23 cellular contexts compared by ENCODE assay signal in genomic region chr11:87239001-87239400, GRCh38.
DNase-seq lines count a peak whose midpoint lies in the region; TF ChIP-seq lines count a peak whose summit lies in the region.
"Had no signal": no experiment of that assay in that cellular context is flagged by ENCODE, and none has a peak within 500 bp of the region (broad histone marks: within the 10 kb centered on the region; RNA-seq: fewer than 3 reads in every experiment).

No MANE protein-coding gene starts in this region.

- in situ Hi-C loops in KBM-7 (cut with MboI; ENCODE audit: low pct_unique_long_range_greater_than_20kb, low sequenced_read_pairs) = no loop called here

- H3K4me1 ChIP-seq in A673 (ENCODE audit: insufficient read depth, low read length, poor library complexity, severe bottlenecking) (peaks cover 30% of the 10 kb centered on the region), left ventricle myocardium inferior (peaks cover 15% of the 10 kb centered on the region)

- no peak for DNase-seq in A673 (ENCODE audit: low spot score)
- peak; percentile 11 for DNase-seq in brain pericyte (ENCODE audit: low read depth, low spot score)
- DNase-seq in left ventricle myocardium inferior = no peak
- peak; percentile 12 for DNase-seq in smooth muscle cell of the brain vasculature (ENCODE audit: low read depth, low spot score)
- DNase-seq in DMS153 (lab: John Stamatoyannopoulos, UW) = no peak
- no peak for DNase-seq in KBM-7
- DNase-seq in mucosa of gallbladder (ENCODE audit: low spot score) = no peak
- DNase-seq in NCI-H446 treated with DMSO at 0.1 percent for 48 hours (lab: John Stamatoyannopoulos, UW) = no peak
- DNase-seq: activated CD4-positive, alpha-beta T cell treated with anti-CD3 and anti-CD28 coated beads, Interleukin-2, amount 10 ng/mL, durations not matched to agents 7 days and 5 days; activated naive CD8-positive, alpha-beta T cell treated with anti-CD3 and anti-CD28 coated beads, Interleukin-2, amount 50 U/mL, for 24 hours; activated T-cell treated with anti-CD3 and anti-CD28 coated beads, Interleukin-2, amount 50 U/mL, for 4 hours; AML-193; brain microvascular endothelial cell; cortex of kidney; Kasumi-1; MV-4-11; naive thymus-derived CD4-positive, alpha-beta T cell; nucleus accumbens; SHP77; small intestine; stimulated activated CD4-positive, alpha-beta T cell treated with anti-CD3 and anti-CD28 coated beads, Interleukin-2, amount 100 ng/mL, for 24 hours; T-helper 9 cell had no signal

- H3K4me3 ChIP-seq in A673 (ENCODE audit: low read depth, low read length, poor library complexity, severe bottlenecking) = no peak overlapping the region
- no peak overlapping the region for H3K4me3 ChIP-seq in left ventricle myocardium inferior
- H3K4me3 ChIP-seq: GM23338 had no signal

- intact Hi-C loops in A673 (cut with micrococcal nuclease; ENCODE audit: unreplicated experiment) (no loop called here), left ventricle myocardium inferior (cut with micrococcal nuclease) (no loop called here)

- POLR2A ChIA-PET in A673 (lab: Charles Lee; ENCODE audit: low non-redundant PET) = interaction anchor here (0.8 kb wide), 1 partner anchor 11 kb away, joined by 13 read pairs; no protein-coding TSS in a partner anchor

- no peaks in the 10 kb centered on the region for H3K9me3 ChIP-seq in A673 (ENCODE audit: low read depth, low read length, poor library complexity, severe bottlenecking)
- no peaks in the 10 kb centered on the region for H3K9me3 ChIP-seq in left ventricle myocardium inferior (replicated peaks)

- peak overlapping the region; percentile 57 for H3K27ac ChIP-seq in A673 (ENCODE audit: low read depth, low read length, poor library complexity, severe bottlenecking)
- H3K27ac ChIP-seq in left ventricle myocardium inferior (replicated peaks) = peak overlapping the region; percentile 33
- H3K27ac ChIP-seq: brain microvascular endothelial cell had no signal

- H3K27me3 ChIP-seq in A673 (replicated peaks; ENCODE audit: insufficient read depth, low read depth, low read length, poor library complexity) = no peaks in the 10 kb centered on the region
- no peaks in the 10 kb centered on the region for H3K27me3 ChIP-seq in left ventricle myocardium inferior (ENCODE audit: low read depth)
- H3K27me3 ChIP-seq: brain microvascular endothelial cell had no signal

- TF ChIP-seq CTCF in A673 (conservative IDR thresholded peaks at IDR 0.05; ENCODE audit: low read depth, low read length) (no peak), left ventricle myocardium inferior (IDR thresholded peaks at IDR 0.05; ENCODE audit: borderline replicate concordance) (no peak)

- BruUV-seq in A673 (replicated peaks; lab: Mats Ljungman, UMichigan) = TSS peak; percentile 11

- CTCF ChIA-PET in A673 (lab: Charles Lee) = no interaction called here

- H3K36me3 ChIP-seq in A673 (ENCODE audit: insufficient read depth, low read length, poor library complexity, severe bottlenecking) (no peaks in the 10 kb centered on the region), left ventricle myocardium inferior (no peaks in the 10 kb centered on the region)
- H3K36me3 ChIP-seq: brain microvascular endothelial cell had no signal

Comparison
In these comparisons a context has a peak if more than half of its experiments do, and no peak if none do; other contexts are left out.
1. DNase-seq: peak in brain pericyte (single experiment) and smooth muscle cell of the brain vasculature (single experiment); none in A673 (single experiment), left ventricle myocardium inferior (single experiment), DMS153 (single experiment), KBM-7 (single experiment), mucosa of gallbladder (single experiment) and NCI-H446 treated with DMSO at 0.1 percent for 48 hours (single experiment).